Comparison of ENCODE assay signal across 1 cellular context in genomic region chr19:33797821-33798633, GRCh38.
A peak's percentile ranks its signal among the peaks of the same experiment; 100 is the strongest.
TF ChIP-seq lines count a peak whose summit lies in the region.

No MANE protein-coding gene starts in this region.

TF ChIP-seq in HEK293, 187 proteins besides CTCF, POLR2A, EP300 and RAD21 (continued from another document):
- TF ChIP-seq PRDM6 (tag by site-specific recombination; IDR thresholded peaks at IDR 0.05) (peak; percentile 82; the same call in 1 of the 2 replicates), SCRT1 (tag by site-specific recombination; IDR thresholded peaks at IDR 0.05; ENCODE audit: borderline replicate concordance) (peak; percentile 86), ZNF248 (tag by site-specific recombination; IDR thresholded peaks at IDR 0.05) (no peak), SCRT2 (tag by site-specific recombination; IDR thresholded peaks at IDR 0.05) (peak; percentile 94), SP3 (tag by site-specific recombination; IDR thresholded peaks at IDR 0.05) (peak; percentile 17; the same call in 1 of the 2 replicates), ZFP69B (tag by site-specific recombination; IDR thresholded peaks at IDR 0.05) (peak; percentile 49; the same call in 1 of the 2 replicates)
TF ChIP-seq in HEK293: peak in this region for 10.
